ENCODE assay signal across 13 cellular contexts in the genomic region with DNA sequence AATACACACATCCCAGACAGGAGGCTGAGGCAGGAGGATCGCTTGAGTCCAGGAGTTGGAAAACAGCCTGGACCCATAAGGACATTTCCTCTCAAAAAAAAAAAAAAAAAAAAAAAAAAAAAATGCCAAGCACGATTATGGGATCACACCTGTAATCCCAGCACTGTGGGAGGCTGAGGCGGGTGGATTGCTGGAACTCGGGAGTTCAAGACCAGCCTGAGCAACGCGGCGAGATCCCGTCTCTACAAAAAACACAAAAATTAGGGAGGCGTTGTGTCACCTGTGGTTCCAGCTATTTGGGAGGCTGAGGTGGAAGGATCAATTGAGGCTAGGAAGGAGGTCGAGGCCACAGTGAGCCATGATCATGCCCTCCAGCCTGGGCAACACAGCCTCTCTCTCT. TPM values are rescaled to one million over a fixed set of nuclear protein-coding genes. Genes with fewer than 3 reads are reported as not detected.
DNase-seq lines count a peak whose midpoint lies in the region; ATAC-seq and TF ChIP-seq lines count a peak whose summit lies in the region.
"Had no signal": no experiment of that assay in that cellular context is flagged by ENCODE, and none has a peak within 500 bp of the region (broad histone marks: within the 10 kb centered on the region; RNA-seq: fewer than 3 reads in every experiment).

No MANE protein-coding gene starts in this region.

- peak overlapping the region; percentile 9 for H2AK9ac ChIP-seq in IMR-90 (replicated peaks; ENCODE audit: low read depth, low read length, poor library complexity)

- H3K79me1 ChIP-seq in IMR-90 (ENCODE audit: low read depth in 1 of 2, low read length in 2 of 2), result peaks cover 11 to 17% of the 10 kb centered on the region in 2 experiments

- intact Hi-C loops in IMR-90 (cut with micrococcal nuclease) (no loop called here), psoas muscle (cut with DNase I) (no loop called here)

- H3K27ac ChIP-seq in IMR-90 (ENCODE audit: insufficient read depth, low read length) (no peak overlapping the region), psoas muscle (no peak overlapping the region)

- H2BK5ac ChIP-seq in IMR-90 (ENCODE audit: low read depth, low read length, poor library complexity, severe bottlenecking), result no peak overlapping the region

- H3K36me3 ChIP-seq in IMR-90 (ENCODE audit: control insufficient read depth, insufficient read depth, low read length), result peaks cover 11% of the 10 kb centered on the region
- peaks cover 0 to 3% of the 10 kb centered on the region in 2 donors for H3K36me3 ChIP-seq in psoas muscle (ENCODE audit: insufficient read depth in 1 of 2, low read depth in 1 of 2)
- H3K36me3 ChIP-seq: pancreas had no signal

- BruUV-seq in IMR-90 (replicated peaks; lab: Mats Ljungman, UMichigan), result no TSS peak

- H3K9ac ChIP-seq in IMR-90 (ENCODE audit: low read depth, low read length), result no peak overlapping the region

- no peak overlapping the region for H3K56ac ChIP-seq in IMR-90 (ENCODE audit: extremely low read depth, insufficient read depth, low read length)

- H3K36me3 Mint-ChIP-seq in activated T-cell treated with anti-CD3 and anti-CD28 coated beads, Interleukin-2, amount 50 U/mL, for 72 hours (ENCODE audit: insufficient read depth in 2 of 2), result no peaks in the 10 kb centered on the region
- H3K36me3 Mint-ChIP-seq in brain, result no peaks in the 10 kb centered on the region

- no peak for TF ChIP-seq RAD21 in IMR-90 (IDR thresholded peaks at IDR 0.05; ENCODE audit: low read length)

- H3K4me1 Mint-ChIP-seq in activated T-cell treated with anti-CD3 and anti-CD28 coated beads, Interleukin-2, amount 50 U/mL, for 72 hours (ENCODE audit: low read depth), result peaks cover 21% of the 10 kb centered on the region
- peaks cover 12% of the 10 kb centered on the region for H3K4me1 Mint-ChIP-seq in brain

- H3K4me3 ChIP-seq in IMR-90 (ENCODE audit: insufficient read depth, low read depth, low read length), result no peak overlapping the region
- peak overlapping the region; percentile 80 for H3K4me3 ChIP-seq in psoas muscle

- TF ChIP-seq POLR2A in IMR-90 (IDR thresholded peaks at IDR 0.05; ENCODE audit: low read depth, low read length), result no peak

- no peak overlapping the region for H4K91ac ChIP-seq in IMR-90 (ENCODE audit: insufficient read depth, low read depth, low read length)

- no peak overlapping the region for H4K5ac ChIP-seq in IMR-90 (ENCODE audit: low read depth, low read length)

- no peak overlapping the region for H2BK20ac ChIP-seq in IMR-90 (ENCODE audit: low read depth, low read length)

- TF ChIP-seq CTCF in IMR-90 (conservative IDR thresholded peaks at IDR 0.05; ENCODE audit: low read depth, low read length) (no peak), brain (conservative IDR thresholded peaks at IDR 0.05) (no peak), psoas muscle (IDR thresholded peaks at IDR 0.05) (no peak), GM10266 (IDR thresholded peaks at IDR 0.05; ENCODE audit: control insufficient read depth, insufficient read depth, low read depth, missing control alignments) (no peak)

- H2BK120ac ChIP-seq in IMR-90 (ENCODE audit: low read depth, low read length), result no peak overlapping the region

- no peak overlapping the region for H2AK5ac ChIP-seq in IMR-90 (ENCODE audit: low read depth, low read length)

- no peaks in the 10 kb centered on the region for H3K9me3 ChIP-seq in IMR-90 (ENCODE audit: control insufficient read depth, insufficient read depth, low read length)
- H3K9me3 ChIP-seq in psoas muscle, result no peaks in the 10 kb centered on the region
- H3K9me3 ChIP-seq: pancreas, upper lobe of left lung had no signal

- H3K18ac ChIP-seq in IMR-90 (ENCODE audit: low read depth, low read length), result no peak overlapping the region

- H3K27me3 ChIP-seq in IMR-90 (ENCODE audit: control insufficient read depth, insufficient read depth, low read length), result no peaks in the 10 kb centered on the region
- no peaks in the 10 kb centered on the region for H3K27me3 ChIP-seq in psoas muscle (ENCODE audit: insufficient read depth in 3 of 3, low read length in 2 of 3)
- H3K27me3 ChIP-seq: pancreas, upper lobe of left lung had no signal

- H3K27me3 Mint-ChIP-seq in activated T-cell treated with anti-CD3 and anti-CD28 coated beads, Interleukin-2, amount 50 U/mL, for 72 hours (ENCODE audit: low read depth), result no peaks in the 10 kb centered on the region
- H3K27me3 Mint-ChIP-seq in brain, result peaks cover 4% of the 10 kb centered on the region

- WGBS in IMR-90 (ENCODE audit: extremely low coverage in 2 of 2, insufficient read length in 1 of 2), 2 experiments, result no CpG with 5 or more reads among the region's 10 CpGs
- 84 to 90% (median 84%) methylated on average over 10 of the region's 10 CpGs for WGBS in psoas muscle, 3 donors

- H2AFZ ChIP-seq in IMR-90 (replicated peaks; ENCODE audit: low read length, poor library complexity), result peak overlapping the region; percentile 40

- no peaks in the 10 kb centered on the region for H3K9me3 Mint-ChIP-seq in activated T-cell treated with anti-CD3 and anti-CD28 coated beads, Interleukin-2, amount 50 U/mL, for 72 hours
- H3K9me3 Mint-ChIP-seq in brain, result no peaks in the 10 kb centered on the region

- H3K27ac Mint-ChIP-seq in activated T-cell treated with anti-CD3 and anti-CD28 coated beads, Interleukin-2, amount 50 U/mL, for 72 hours, result no peak overlapping the region
- H3K27ac Mint-ChIP-seq in brain, result no peak overlapping the region

- no peak overlapping the region for H3K14ac ChIP-seq in IMR-90 (replicated peaks; ENCODE audit: low read depth, low read length)

- no peak overlapping the region for H3K4me2 ChIP-seq in IMR-90 (ENCODE audit: low read depth, low read length)

- dilution Hi-C loops in IMR-90 (cut with HindIII; ENCODE audit: low sequenced_read_pairs, unreplicated experiment), result no loop called here

- POLR2A ChIA-PET in IMR-90 (lab: Charles Lee; ENCODE audit: unreplicated experiment), result no interaction called here

- H3K9me1 ChIP-seq in IMR-90 (ENCODE audit: insufficient read depth, low read length), result peaks cover 13% of the 10 kb centered on the region

- H3K23ac ChIP-seq in IMR-90 (ENCODE audit: low read depth, low read length), result no peak overlapping the region

- H4K8ac ChIP-seq in IMR-90 (ENCODE audit: low read depth in 2 of 2, low read length in 2 of 2), result no peak overlapping the region

- H4K20me1 ChIP-seq in IMR-90 (ENCODE audit: insufficient read depth, low read length), result no peaks in the 10 kb centered on the region

- CTCF ChIA-PET in IMR-90 (lab: Yijun Ruan, JAX), result no interaction called here

- in situ Hi-C loops in IMR-90 (cut with MboI; ENCODE audit: low sequenced_read_pairs), result no loop called here

- H3K4me1 ChIP-seq in IMR-90 (ENCODE audit: control insufficient read depth, insufficient read depth, low read length) (peaks cover 7% of the 10 kb centered on the region), psoas muscle (peaks cover 14% of the 10 kb centered on the region)
- H3K4me1 ChIP-seq: pancreas had no signal

- no peak for ATAC-seq in activated T-cell treated with anti-CD3 and anti-CD28 coated beads, Interleukin-2, amount 50 U/mL, for 72 hours (replicated peaks in 1 of 2)
- ATAC-seq in IMR-90 (ENCODE audit: low read depth), result no peak
- no peak for ATAC-seq in psoas muscle
- ATAC-seq: pancreas had no signal

- no peak for DNase-seq in activated T-cell treated with anti-CD3 and anti-CD28 coated beads, Interleukin-2, amount 50 U/mL, for 72 hours
- DNase-seq in activated T-cell treated with anti-CD3 and anti-CD28 coated beads for 4 hours (no peak), IMR-90 (no peak), psoas muscle (no peak), GM10266 (ENCODE audit: extremely low spot score) (no peak), DMS153 (lab: John Stamatoyannopoulos, UW) (no peak), NCI-H2029 treated with DMSO at 0.1 percent for 48 hours (lab: John Stamatoyannopoulos, UW) (no peak)
- DNase-seq: effector CD4-positive, alpha-beta T cell; NCI-H1048; NCI-H2227 treated with DMSO at 0.1 percent for 48 hours; pancreas; upper lobe of left lung had no signal

- peak overlapping the region; percentile 39 to 75 for H3K4me3 Mint-ChIP-seq in activated T-cell treated with anti-CD3 and anti-CD28 coated beads, Interleukin-2, amount 50 U/mL, for 72 hours
- peak overlapping the region; percentile 51 to 91 (median 59) for H3K4me3 Mint-ChIP-seq in brain

- no peak overlapping the region for H2BK15ac ChIP-seq in IMR-90 (ENCODE audit: low read depth, low read length)

- H3K4ac ChIP-seq in IMR-90 (ENCODE audit: low read depth, low read length), result no peak overlapping the region

RNA-seq across cellular contexts. Expression of gene OCEL1, which starts 1.0 kb away (rescaled TPM):
- 10 to 100 TPM; 19.3 to 19.4 TPM for total RNA-seq in activated T-cell treated with anti-CD3 and anti-CD28 coated beads, Interleukin-2, amount 50 U/mL, for 72 hours
- total RNA-seq in IMR-90 (2012; rRNA removed) (0.83 and 1.1 TPM in 2 replicates), psoas muscle (10 to 100 TPM; 15.6 to 20.8 (median 18.5) TPM)
- polyA plus RNA-seq in IMR-90 (2012; rRNA removed) (5.7 and 7.2 TPM in 2 replicates), brain (ENCODE audit: insufficient read depth, low read depth, low replicate concordance) (28.2 TPM), psoas muscle (10 to 100 TPM; 19.6 to 37.1 (median 24.0) TPM)
- 6.4 and 8.3 TPM in 2 replicates for polyA plus RNA-seq in IMR-90 (2012; cell fraction: cytosol; rRNA removed)
- 10.6 and 10.7 TPM in 2 replicates for polyA plus RNA-seq in IMR-90 (2012; cell fraction: nucleus; rRNA removed; ENCODE audit: low replicate concordance)

RNA-seq across cellular contexts. Expression of gene USE1, which starts 9.9 kb away (rescaled TPM):
- total RNA-seq in activated T-cell treated with anti-CD3 and anti-CD28 coated beads, Interleukin-2, amount 50 U/mL, for 72 hours, result 10 to 100 TPM; 27.2 to 32.8 TPM
- total RNA-seq in IMR-90 (2012; rRNA removed) (17.2 and 18.1 TPM in 2 replicates), psoas muscle (10 to 100 TPM; 25.5 to 41.2 (median 30.5) TPM)
- polyA plus RNA-seq in IMR-90 (2012; rRNA removed) (24.2 and 28.7 TPM in 2 replicates), brain (ENCODE audit: insufficient read depth, low read depth, low replicate concordance) (61.6 TPM), psoas muscle (10 to 100 TPM; 45.3 to 83.0 (median 57.1) TPM)
- polyA plus RNA-seq in IMR-90 (2012; cell fraction: cytosol; rRNA removed), result 34.3 and 38.4 TPM in 2 replicates
- 59.3 and 74.9 TPM in 2 replicates for polyA plus RNA-seq in IMR-90 (2012; cell fraction: nucleus; rRNA removed; ENCODE audit: low replicate concordance)

RNA-seq across cellular contexts. Expression of gene NR2F6, which starts 20.7 kb away (rescaled TPM):
- 1 to 10 TPM; 4.7 to 6.4 TPM for total RNA-seq in activated T-cell treated with anti-CD3 and anti-CD28 coated beads, Interleukin-2, amount 50 U/mL, for 72 hours
- total RNA-seq in IMR-90 (2012; rRNA removed) (8.4 and 10.0 TPM in 2 replicates), psoas muscle (10 to 100 TPM; 34.9 to 56.7 (median 41.1) TPM)
- polyA plus RNA-seq in IMR-90 (2012; rRNA removed) (20.5 and 28.5 TPM in 2 replicates), brain (ENCODE audit: insufficient read depth, low read depth, low replicate concordance) (15.9 TPM), psoas muscle (10 to 100 TPM; 21.1 to 51.3 (median 27.9) TPM)
- polyA plus RNA-seq in IMR-90 (2012; cell fraction: cytosol; rRNA removed), result 18.7 and 47.4 TPM in 2 replicates
- polyA plus RNA-seq in IMR-90 (2012; cell fraction: nucleus; rRNA removed; ENCODE audit: low replicate concordance), result 17.3 and 46.5 TPM in 2 replicates

RNA-seq across cellular contexts. Expression of gene USHBP1, which starts 39.5 kb away (rescaled TPM):
- under 1 TPM; 0.19 to 0.46 TPM for total RNA-seq in activated T-cell treated with anti-CD3 and anti-CD28 coated beads, Interleukin-2, amount 50 U/mL, for 72 hours
- total RNA-seq in IMR-90 (2012; rRNA removed) (not detected in 2 replicates), psoas muscle (1 to 10 TPM; 2.6 to 8.6 (median 3.3) TPM)
- polyA plus RNA-seq in IMR-90 (2012; rRNA removed) (not detected in 2 replicates), brain (ENCODE audit: insufficient read depth, low read depth, low replicate concordance) (1.0 TPM), psoas muscle (1 to 10 TPM; 3.7 to 5.0 (median 4.0) TPM)
- not detected in 2 replicates for polyA plus RNA-seq in IMR-90 (2012; cell fraction: cytosol; rRNA removed)
- polyA plus RNA-seq in IMR-90 (2012; cell fraction: nucleus; rRNA removed; ENCODE audit: low replicate concordance), result 0.05 and 0.07 TPM in 2 replicates

RNA-seq across cellular contexts. Expression of gene BABAM1, which starts 42.2 kb away (rescaled TPM):
- 10 to 100 TPM; 86.6 to 96.1 TPM for total RNA-seq in activated T-cell treated with anti-CD3 and anti-CD28 coated beads, Interleukin-2, amount 50 U/mL, for 72 hours
- total RNA-seq in IMR-90 (2012; rRNA removed) (76.7 and 101 TPM in 2 replicates), psoas muscle (10 to 100 TPM; 70.0 to 97.0 (median 88.7) TPM)
- polyA plus RNA-seq in IMR-90 (2012; rRNA removed) (95.1 and 106 TPM in 2 replicates), brain (ENCODE audit: insufficient read depth, low read depth, low replicate concordance) (121 TPM), psoas muscle (100 to 1,000 TPM in 1 of 3 donors, 10 to 100 TPM in 2; 86.8 to 145 (median 92.9) TPM)
- 102 and 118 TPM in 2 replicates for polyA plus RNA-seq in IMR-90 (2012; cell fraction: cytosol; rRNA removed)
- polyA plus RNA-seq in IMR-90 (2012; cell fraction: nucleus; rRNA removed; ENCODE audit: low replicate concordance), result 135 and 157 TPM in 2 replicates
